Comparison of ENCODE assay signal across 8 cellular contexts in the genomic region with DNA sequence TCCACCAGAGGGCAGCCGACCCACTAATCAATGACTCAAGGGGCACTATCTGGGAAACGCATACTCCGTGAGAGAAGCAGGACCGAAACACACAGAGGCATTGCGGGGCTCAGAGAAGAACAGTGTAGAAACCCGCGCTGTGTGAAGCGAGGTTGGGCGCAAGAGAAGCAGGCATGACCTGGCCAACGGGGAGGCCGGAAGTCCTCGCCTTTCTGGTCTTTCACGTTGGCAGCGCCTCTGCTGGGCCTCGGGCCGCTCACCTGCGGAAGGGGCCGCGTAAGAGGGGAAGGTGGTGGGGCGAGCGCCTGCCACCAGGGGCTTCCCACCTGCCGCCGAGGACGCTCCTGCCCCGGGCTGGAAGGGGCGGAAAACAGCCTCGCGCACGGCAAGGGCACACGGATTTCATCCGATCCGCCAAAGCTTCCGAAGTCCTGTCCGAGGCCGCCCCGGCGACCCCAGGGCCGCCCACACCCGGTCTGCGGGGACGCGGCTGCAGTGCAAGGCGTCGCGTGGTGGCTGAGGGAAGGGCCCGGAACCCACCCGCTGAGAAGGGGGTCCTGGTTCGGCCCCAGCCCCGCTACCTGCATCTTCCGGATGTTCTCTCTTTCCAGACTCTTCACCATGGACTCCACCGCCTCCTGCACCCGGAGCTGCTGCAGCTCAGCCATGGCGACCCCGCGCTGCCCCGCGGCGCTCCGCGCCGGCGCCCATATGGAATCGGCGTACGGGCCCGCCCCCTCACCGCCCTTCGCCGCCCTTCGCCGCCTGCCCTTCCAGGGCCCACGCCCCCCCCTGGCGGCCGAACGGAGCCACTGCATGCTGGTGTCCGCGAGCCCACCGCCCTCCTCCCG. TPM values are rescaled to one million over a fixed set of nuclear protein-coding genes. Genes with fewer than 3 reads are reported as not detected.
DNase-seq lines count a peak whose midpoint lies in the region; ATAC-seq and TF ChIP-seq lines count a peak whose summit lies in the region.

A gene (minus strand): TSS at position 724 of the 851 bp plus-strand sequence. CDS start 56 bp downstream, at position 668.

- H3K27me3 ChIP-seq in psoas muscle (ENCODE audit: insufficient read depth in 3 of 3, low read length in 2 of 3) = no peaks in the 10 kb centered on the region

- WGBS in psoas muscle, 3 donors = 0 to 1% (median 0%) methylated on average over 45 to 79 of the region's 79 CpGs
- WGBS in urinary bladder = under 1% methylated on average over 79 of the region's 79 CpGs

- peak; percentile 83 for DNase-seq in NCI-H1105 (lab: John Stamatoyannopoulos, UW)
- peak; percentile 52 for DNase-seq in amniotic epithelial cell (ENCODE audit: low read depth)
- peak; percentile 92 for DNase-seq in left ventricle myocardium superior
- DNase-seq in psoas muscle = peak; percentile 89 to 93

- intact Hi-C loops in T-helper 1 cell treated with Interleukin-12 subunit alpha and Interleukin-12 subunit beta and Interleukin-4 antibody, amounts not matched to agents 30 ng/mL and 1 ng/mL, for 36 hours (cut with micrococcal nuclease) = loop anchor here (1.0 to 5.0 kb wide), 7 partner anchors 8 to 691 kb away; a partner anchor contains a TSS
- intact Hi-C loops in left ventricle myocardium superior (cut with micrococcal nuclease) (no loop called here), psoas muscle (cut with DNase I) (loop anchor here (5.0 kb wide), 2 partner anchors 316 to 389 kb away; no protein-coding TSS in a partner anchor)

- H3K36me3 ChIP-seq in psoas muscle (ENCODE audit: insufficient read depth in 1 of 2, low read depth in 1 of 2) (peaks cover 3 to 42% of the 10 kb centered on the region in 2 donors), urinary bladder (ENCODE audit: insufficient read depth) (peaks cover 3% of the 10 kb centered on the region)

- ATAC-seq in HG02588 (IDR thresholded peaks at IDR 0.05; ENCODE audit: unreplicated experiment) = peak; percentile 79
- ATAC-seq in left ventricle myocardium superior = peak; percentile 97
- ATAC-seq in psoas muscle = peak; percentile 95 to 98 (median 98)

- peak; percentile 80 for TF ChIP-seq CTCF in GM12872 (IDR thresholded peaks at IDR 0.05; ENCODE audit: insufficient read depth, low read depth, low read length)
- TF ChIP-seq CTCF in psoas muscle (IDR thresholded peaks at IDR 0.05) = peak; percentile 96

- H3K27ac ChIP-seq in psoas muscle (peak within 1 kb of the TSS; percentile 88), urinary bladder (ENCODE audit: low read depth) (peak within 1 kb of the TSS; percentile 34)

- H3K4me1 ChIP-seq in psoas muscle (peaks cover 7% of the 10 kb centered on the region), urinary bladder (ENCODE audit: insufficient read depth) (no peaks in the 10 kb centered on the region)

- H3K4me3 ChIP-seq in psoas muscle = peak within 1 kb of the TSS; percentile 100
- H3K4me3 ChIP-seq in urinary bladder (ENCODE audit: low read depth, low read length) = peak within 1 kb of the TSS; percentile 75

- H3K9me3 ChIP-seq in psoas muscle = no peaks in the 10 kb centered on the region

RNA-seq across cellular contexts. Expression of the gene that starts here (rescaled TPM):
- 44.1 and 44.5 TPM in 2 replicates for total RNA-seq in T-helper 1 cell treated with Interleukin-12 subunit alpha and Interleukin-12 subunit beta and Interleukin-4 antibody, amounts not matched to agents 30 ng/mL and 1 ng/mL, for 36 hours
- 28.5 TPM for total RNA-seq in left ventricle myocardium superior
- total RNA-seq in psoas muscle = 10 to 100 TPM; 14.1 to 28.0 (median 19.2) TPM
- polyA plus RNA-seq in psoas muscle = 10 to 100 TPM; 26.7 to 74.5 (median 52.1) TPM
- 22.7 TPM for total RNA-seq in urinary bladder
- polyA plus RNA-seq in urinary bladder = 26.3 TPM

Comparison
In these comparisons a context has a peak if more than half of its experiments do, and no peak if none do; other contexts are left out.
1. Peak in every context shown above with its lines: DNase-seq, ATAC-seq, H3K4me3 ChIP-seq and H3K27ac ChIP-seq.